Comparison of ENCODE assay signal across 1 cellular context in the genomic region with DNA sequence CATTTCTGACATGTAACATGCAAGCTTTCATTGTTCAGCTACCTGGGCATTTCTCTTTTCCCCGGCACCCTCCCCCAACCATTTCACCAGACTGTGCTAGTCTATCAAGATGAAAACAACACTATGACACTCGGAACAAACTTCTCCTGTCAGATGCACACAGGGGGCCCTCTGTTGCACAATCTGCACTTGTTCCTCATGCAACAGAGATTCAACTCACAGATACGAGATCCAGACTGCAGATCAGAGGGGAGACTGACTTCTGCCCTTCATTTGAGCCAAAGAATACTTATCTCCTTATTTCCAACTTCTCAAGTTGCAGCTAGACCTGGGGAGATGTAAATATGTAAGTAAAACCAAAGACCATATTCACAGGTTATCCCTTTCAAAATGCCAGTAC.
TF ChIP-seq lines count a peak whose summit lies in the region.

No MANE protein-coding gene starts in this region.

TF ChIP-seq in HepG2, 621 proteins besides CTCF, POLR2A, EP300 and RAD21 (continued from another document and continues in another):
- TF ChIP-seq, protein P1, sequence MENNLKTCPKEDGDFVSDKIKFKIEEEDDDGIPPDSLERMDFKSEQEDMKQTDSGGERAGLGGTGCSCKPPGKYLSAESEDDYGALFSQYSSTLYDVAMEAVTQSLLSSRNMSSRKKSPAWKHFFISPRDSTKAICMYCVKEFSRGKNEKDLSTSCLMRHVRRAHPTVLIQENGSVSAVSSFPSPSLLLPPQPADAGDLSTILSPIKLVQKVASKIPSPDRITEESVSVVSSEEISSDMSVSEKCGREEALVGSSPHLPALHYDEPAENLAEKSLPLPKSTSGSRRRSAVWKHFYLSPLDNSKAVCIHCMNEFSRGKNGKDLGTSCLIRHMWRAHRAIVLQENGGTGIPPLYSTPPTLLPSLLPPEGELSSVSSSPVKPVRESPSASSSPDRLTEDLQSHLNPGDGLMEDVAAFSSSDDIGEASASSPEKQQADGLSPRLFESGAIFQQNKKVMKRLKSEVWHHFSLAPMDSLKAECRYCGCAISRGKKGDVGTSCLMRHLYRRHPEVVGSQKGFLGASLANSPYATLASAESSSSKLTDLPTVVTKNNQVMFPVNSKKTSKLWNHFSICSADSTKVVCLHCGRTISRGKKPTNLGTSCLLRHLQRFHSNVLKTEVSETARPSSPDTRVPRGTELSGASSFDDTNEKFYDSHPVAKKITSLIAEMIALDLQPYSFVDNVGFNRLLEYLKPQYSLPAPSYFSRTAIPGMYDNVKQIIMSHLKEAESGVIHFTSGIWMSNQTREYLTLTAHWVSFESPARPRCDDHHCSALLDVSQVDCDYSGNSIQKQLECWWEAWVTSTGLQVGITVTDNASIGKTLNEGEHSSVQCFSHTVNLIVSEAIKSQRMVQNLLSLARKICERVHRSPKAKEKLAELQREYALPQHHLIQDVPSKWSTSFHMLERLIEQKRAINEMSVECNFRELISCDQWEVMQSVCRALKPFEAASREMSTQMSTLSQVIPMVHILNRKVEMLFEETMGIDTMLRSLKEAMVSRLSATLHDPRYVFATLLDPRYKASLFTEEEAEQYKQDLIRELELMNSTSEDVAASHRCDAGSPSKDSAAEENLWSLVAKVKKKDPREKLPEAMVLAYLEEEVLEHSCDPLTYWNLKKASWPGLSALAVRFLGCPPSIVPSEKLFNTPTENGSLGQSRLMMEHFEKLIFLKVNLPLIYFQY (CRISPR knock-in tag; IDR thresholded peaks at IDR 0.05; ENCODE audit: borderline replicate concordance): no peak
- peak; percentile 53; the same call in 1 of the 2 replicates for TF ChIP-seq ZMYM2 (CRISPR knock-in tag; IDR thresholded peaks at IDR 0.05)
- no peak for TF ChIP-seq GABPA (IDR thresholded peaks at IDR 0.05; ENCODE audit: low read depth, low read length)
- TF ChIP-seq GABPA (CRISPR knock-in tag; IDR thresholded peaks at IDR 0.05; ENCODE audit: low read depth): 0 out of 2 replicates have a peak, but pooled peaks have one; percentile 15
- TF ChIP-seq HOXA5 (CRISPR knock-in tag; IDR thresholded peaks at IDR 0.05): no peak
- peak; percentile 67 for TF ChIP-seq ISL2 (CRISPR knock-in tag; IDR thresholded peaks at IDR 0.05)
- TF ChIP-seq CC2D1A (CRISPR knock-in tag; IDR thresholded peaks at IDR 0.05): 0 out of 2 replicates have a peak, but pooled peaks have one; percentile 78
- TF ChIP-seq, protein P2, sequence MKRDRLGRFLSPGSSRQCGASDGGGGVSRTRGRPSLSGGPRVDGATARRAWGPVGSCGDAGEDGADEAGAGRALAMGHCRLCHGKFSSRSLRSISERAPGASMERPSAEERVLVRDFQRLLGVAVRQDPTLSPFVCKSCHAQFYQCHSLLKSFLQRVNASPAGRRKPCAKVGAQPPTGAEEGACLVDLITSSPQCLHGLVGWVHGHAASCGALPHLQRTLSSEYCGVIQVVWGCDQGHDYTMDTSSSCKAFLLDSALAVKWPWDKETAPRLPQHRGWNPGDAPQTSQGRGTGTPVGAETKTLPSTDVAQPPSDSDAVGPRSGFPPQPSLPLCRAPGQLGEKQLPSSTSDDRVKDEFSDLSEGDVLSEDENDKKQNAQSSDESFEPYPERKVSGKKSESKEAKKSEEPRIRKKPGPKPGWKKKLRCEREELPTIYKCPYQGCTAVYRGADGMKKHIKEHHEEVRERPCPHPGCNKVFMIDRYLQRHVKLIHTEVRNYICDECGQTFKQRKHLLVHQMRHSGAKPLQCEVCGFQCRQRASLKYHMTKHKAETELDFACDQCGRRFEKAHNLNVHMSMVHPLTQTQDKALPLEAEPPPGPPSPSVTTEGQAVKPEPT (CRISPR knock-in tag; IDR thresholded peaks at IDR 0.05; ENCODE audit: low read depth): no peak
- TF ChIP-seq, protein P3, sequence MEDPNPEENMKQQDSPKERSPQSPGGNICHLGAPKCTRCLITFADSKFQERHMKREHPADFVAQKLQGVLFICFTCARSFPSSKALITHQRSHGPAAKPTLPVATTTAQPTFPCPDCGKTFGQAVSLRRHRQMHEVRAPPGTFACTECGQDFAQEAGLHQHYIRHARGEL (CRISPR knock-in tag; IDR thresholded peaks at IDR 0.05): no peak
- TF ChIP-seq, protein P4, sequence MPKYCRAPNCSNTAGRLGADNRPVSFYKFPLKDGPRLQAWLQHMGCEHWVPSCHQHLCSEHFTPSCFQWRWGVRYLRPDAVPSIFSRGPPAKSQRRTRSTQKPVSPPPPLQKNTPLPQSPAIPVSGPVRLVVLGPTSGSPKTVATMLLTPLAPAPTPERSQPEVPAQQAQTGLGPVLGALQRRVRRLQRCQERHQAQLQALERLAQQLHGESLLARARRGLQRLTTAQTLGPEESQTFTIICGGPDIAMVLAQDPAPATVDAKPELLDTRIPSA (CRISPR knock-in tag; IDR thresholded peaks at IDR 0.05; ENCODE audit: borderline replicate concordance): no peak
- no peak for TF ChIP-seq ZFY (CRISPR knock-in tag; IDR thresholded peaks at IDR 0.05)
- TF ChIP-seq DNMT1 (CRISPR knock-in tag; IDR thresholded peaks at IDR 0.05): no peak
- TF ChIP-seq, protein P5, sequence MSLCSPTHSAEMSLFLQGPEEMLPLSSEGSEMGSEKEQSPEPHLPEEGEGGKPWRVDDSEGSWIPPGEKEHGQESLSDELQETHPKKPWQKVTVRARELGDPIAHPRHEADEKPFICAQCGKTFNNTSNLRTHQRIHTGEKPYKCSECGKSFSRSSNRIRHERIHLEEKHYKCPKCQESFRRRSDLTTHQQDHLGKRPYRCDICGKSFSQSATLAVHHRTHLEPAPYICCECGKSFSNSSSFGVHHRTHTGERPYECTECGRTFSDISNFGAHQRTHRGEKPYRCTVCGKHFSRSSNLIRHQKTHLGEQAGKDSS (CRISPR knock-in tag; IDR thresholded peaks at IDR 0.05; ENCODE audit: borderline replicate concordance, low read depth): no peak
- TF ChIP-seq, protein P6, sequence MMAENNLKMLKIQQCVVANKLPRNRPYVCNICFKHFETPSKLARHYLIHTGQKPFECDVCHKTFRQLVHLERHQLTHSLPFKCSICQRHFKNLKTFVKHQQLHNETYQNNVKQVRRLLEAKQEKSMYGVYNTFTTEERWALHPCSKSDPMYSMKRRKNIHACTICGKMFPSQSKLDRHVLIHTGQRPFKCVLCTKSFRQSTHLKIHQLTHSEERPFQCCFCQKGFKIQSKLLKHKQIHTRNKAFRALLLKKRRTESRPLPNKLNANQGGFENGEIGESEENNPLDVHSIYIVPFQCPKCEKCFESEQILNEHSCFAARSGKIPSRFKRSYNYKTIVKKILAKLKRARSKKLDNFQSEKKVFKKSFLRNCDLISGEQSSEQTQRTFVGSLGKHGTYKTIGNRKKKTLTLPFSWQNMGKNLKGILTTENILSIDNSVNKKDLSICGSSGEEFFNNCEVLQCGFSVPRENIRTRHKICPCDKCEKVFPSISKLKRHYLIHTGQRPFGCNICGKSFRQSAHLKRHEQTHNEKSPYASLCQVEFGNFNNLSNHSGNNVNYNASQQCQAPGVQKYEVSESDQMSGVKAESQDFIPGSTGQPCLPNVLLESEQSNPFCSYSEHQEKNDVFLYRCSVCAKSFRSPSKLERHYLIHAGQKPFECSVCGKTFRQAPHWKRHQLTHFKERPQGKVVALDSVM (CRISPR knock-in tag; IDR thresholded peaks at IDR 0.05): no peak
- peak; percentile 55; the same call in 1 of the 2 replicates for TF ChIP-seq ZNF430 (CRISPR knock-in tag; IDR thresholded peaks at IDR 0.05)
- TF ChIP-seq ZNF3 (CRISPR knock-in tag; IDR thresholded peaks at IDR 0.05): no peak
- no peak for TF ChIP-seq CENPX (CRISPR knock-in tag; IDR thresholded peaks at IDR 0.05)
- TF ChIP-seq CHCHD3 (CRISPR knock-in tag; IDR thresholded peaks at IDR 0.05): no peak
- TF ChIP-seq ZBTB1 (CRISPR knock-in tag; IDR thresholded peaks at IDR 0.05; ENCODE audit: borderline replicate concordance): no peak
- TF ChIP-seq, protein P7, sequence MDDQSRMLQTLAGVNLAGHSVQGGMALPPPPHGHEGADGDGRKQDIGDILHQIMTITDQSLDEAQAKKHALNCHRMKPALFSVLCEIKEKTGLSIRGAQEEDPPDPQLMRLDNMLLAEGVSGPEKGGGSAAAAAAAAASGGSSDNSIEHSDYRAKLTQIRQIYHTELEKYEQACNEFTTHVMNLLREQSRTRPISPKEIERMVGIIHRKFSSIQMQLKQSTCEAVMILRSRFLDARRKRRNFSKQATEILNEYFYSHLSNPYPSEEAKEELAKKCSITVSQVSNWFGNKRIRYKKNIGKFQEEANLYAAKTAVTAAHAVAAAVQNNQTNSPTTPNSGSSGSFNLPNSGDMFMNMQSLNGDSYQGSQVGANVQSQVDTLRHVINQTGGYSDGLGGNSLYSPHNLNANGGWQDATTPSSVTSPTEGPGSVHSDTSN (CRISPR knock-in tag; IDR thresholded peaks at IDR 0.05; ENCODE audit: borderline replicate concordance): no peak
- TF ChIP-seq ELF1 (CRISPR knock-in tag; IDR thresholded peaks at IDR 0.05): no peak
- TF ChIP-seq, protein P8, sequence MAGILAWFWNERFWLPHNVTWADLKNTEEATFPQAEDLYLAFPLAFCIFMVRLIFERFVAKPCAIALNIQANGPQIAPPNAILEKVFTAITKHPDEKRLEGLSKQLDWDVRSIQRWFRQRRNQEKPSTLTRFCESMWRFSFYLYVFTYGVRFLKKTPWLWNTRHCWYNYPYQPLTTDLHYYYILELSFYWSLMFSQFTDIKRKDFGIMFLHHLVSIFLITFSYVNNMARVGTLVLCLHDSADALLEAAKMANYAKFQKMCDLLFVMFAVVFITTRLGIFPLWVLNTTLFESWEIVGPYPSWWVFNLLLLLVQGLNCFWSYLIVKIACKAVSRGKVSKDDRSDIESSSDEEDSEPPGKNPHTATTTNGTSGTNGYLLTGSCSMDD (CRISPR knock-in tag; IDR thresholded peaks at IDR 0.05): no peak
- no peak for TF ChIP-seq MTA3 (CRISPR knock-in tag; IDR thresholded peaks at IDR 0.05)
- no peak for TF ChIP-seq ZNF782 (CRISPR knock-in tag; IDR thresholded peaks at IDR 0.05; ENCODE audit: borderline replicate concordance)
- TF ChIP-seq ZFP37 (CRISPR knock-in tag; IDR thresholded peaks at IDR 0.05; ENCODE audit: borderline replicate concordance): no peak
- TF ChIP-seq CBX2 (IDR thresholded peaks at IDR 0.05; ENCODE audit: low read depth, low read length): no peak
- TF ChIP-seq CBX2 (CRISPR knock-in tag; IDR thresholded peaks at IDR 0.05; ENCODE audit: low read depth): no peak
- no peak for TF ChIP-seq ISX (CRISPR knock-in tag; conservative IDR thresholded peaks at IDR 0.05)
- TF ChIP-seq MAF1 (CRISPR knock-in tag; IDR thresholded peaks at IDR 0.05; ENCODE audit: borderline replicate concordance): no peak
- TF ChIP-seq, protein P9, sequence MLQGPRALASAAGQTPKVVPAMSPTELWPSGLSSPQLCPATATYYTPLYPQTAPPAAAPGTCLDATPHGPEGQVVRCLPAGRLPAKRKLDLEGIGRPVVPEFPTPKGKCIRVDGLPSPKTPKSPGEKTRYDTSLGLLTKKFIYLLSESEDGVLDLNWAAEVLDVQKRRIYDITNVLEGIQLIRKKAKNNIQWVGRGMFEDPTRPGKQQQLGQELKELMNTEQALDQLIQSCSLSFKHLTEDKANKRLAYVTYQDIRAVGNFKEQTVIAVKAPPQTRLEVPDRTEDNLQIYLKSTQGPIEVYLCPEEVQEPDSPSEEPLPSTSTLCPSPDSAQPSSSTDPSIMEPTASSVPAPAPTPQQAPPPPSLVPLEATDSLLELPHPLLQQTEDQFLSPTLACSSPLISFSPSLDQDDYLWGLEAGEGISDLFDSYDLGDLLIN (CRISPR knock-in tag; IDR thresholded peaks at IDR 0.05; ENCODE audit: borderline replicate concordance): no peak
- no peak for TF ChIP-seq TAF1 (CRISPR knock-in tag; IDR thresholded peaks at IDR 0.05)
- TF ChIP-seq, protein P10, sequence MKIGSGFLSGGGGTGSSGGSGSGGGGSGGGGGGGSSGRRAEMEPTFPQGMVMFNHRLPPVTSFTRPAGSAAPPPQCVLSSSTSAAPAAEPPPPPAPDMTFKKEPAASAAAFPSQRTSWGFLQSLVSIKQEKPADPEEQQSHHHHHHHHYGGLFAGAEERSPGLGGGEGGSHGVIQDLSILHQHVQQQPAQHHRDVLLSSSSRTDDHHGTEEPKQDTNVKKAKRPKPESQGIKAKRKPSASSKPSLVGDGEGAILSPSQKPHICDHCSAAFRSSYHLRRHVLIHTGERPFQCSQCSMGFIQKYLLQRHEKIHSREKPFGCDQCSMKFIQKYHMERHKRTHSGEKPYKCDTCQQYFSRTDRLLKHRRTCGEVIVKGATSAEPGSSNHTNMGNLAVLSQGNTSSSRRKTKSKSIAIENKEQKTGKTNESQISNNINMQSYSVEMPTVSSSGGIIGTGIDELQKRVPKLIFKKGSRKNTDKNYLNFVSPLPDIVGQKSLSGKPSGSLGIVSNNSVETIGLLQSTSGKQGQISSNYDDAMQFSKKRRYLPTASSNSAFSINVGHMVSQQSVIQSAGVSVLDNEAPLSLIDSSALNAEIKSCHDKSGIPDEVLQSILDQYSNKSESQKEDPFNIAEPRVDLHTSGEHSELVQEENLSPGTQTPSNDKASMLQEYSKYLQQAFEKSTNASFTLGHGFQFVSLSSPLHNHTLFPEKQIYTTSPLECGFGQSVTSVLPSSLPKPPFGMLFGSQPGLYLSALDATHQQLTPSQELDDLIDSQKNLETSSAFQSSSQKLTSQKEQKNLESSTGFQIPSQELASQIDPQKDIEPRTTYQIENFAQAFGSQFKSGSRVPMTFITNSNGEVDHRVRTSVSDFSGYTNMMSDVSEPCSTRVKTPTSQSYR (CRISPR knock-in tag; IDR thresholded peaks at IDR 0.05; ENCODE audit: borderline replicate concordance): peak; percentile 96
- peak; percentile 89 for TF ChIP-seq FOXO1 (CRISPR knock-in tag; IDR thresholded peaks at IDR 0.05)
- TF ChIP-seq ARID2 (CRISPR knock-in tag; IDR thresholded peaks at IDR 0.05; ENCODE audit: borderline replicate concordance): no peak
- TF ChIP-seq FOSL1 (CRISPR knock-in tag; IDR thresholded peaks at IDR 0.05; ENCODE audit: borderline replicate concordance): no peak
- TF ChIP-seq, protein P11, sequence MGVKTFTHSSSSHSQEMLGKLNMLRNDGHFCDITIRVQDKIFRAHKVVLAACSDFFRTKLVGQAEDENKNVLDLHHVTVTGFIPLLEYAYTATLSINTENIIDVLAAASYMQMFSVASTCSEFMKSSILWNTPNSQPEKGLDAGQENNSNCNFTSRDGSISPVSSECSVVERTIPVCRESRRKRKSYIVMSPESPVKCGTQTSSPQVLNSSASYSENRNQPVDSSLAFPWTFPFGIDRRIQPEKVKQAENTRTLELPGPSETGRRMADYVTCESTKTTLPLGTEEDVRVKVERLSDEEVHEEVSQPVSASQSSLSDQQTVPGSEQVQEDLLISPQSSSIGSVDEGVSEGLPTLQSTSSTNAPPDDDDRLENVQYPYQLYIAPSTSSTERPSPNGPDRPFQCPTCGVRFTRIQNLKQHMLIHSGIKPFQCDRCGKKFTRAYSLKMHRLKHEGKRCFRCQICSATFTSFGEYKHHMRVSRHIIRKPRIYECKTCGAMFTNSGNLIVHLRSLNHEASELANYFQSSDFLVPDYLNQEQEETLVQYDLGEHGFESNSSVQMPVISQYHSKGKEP (CRISPR knock-in tag; IDR thresholded peaks at IDR 0.05): no peak
- peak; percentile 42; the same call in 1 of the 2 replicates for TF ChIP-seq RXRA (CRISPR knock-in tag; IDR thresholded peaks at IDR 0.05)
- no peak for TF ChIP-seq ZNF737 (CRISPR knock-in tag; IDR thresholded peaks at IDR 0.05; ENCODE audit: borderline replicate concordance)
- TF ChIP-seq RBFOX2 (IDR thresholded peaks at IDR 0.05; ENCODE audit: low read depth, low read length): no peak
- TF ChIP-seq, protein P12, sequence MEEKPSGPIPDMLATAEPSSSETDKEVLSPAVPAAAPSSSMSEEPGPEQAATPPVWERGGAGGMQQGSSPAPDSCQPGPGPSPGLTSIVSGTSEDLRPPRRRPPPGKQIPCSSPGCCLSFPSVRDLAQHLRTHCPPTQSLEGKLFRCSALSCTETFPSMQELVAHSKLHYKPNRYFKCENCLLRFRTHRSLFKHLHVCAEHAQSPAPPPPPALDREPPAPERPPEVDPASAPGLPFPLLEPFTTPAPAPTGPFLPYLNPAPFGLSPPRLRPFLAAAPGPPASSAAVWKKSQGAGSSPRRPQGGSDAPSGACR (CRISPR knock-in tag; IDR thresholded peaks at IDR 0.05): no peak
- TF ChIP-seq ATM (IDR thresholded peaks at IDR 0.05; ENCODE audit: borderline replicate concordance): no peak
- TF ChIP-seq BHLHE40 (IDR thresholded peaks at IDR 0.05; ENCODE audit: low read length): no peak
- TF ChIP-seq ZFP90 (CRISPR knock-in tag; IDR thresholded peaks at IDR 0.05; ENCODE audit: borderline replicate concordance): no peak
